Comparison of ENCODE assay signal across 10 cellular contexts in the genomic region with DNA sequence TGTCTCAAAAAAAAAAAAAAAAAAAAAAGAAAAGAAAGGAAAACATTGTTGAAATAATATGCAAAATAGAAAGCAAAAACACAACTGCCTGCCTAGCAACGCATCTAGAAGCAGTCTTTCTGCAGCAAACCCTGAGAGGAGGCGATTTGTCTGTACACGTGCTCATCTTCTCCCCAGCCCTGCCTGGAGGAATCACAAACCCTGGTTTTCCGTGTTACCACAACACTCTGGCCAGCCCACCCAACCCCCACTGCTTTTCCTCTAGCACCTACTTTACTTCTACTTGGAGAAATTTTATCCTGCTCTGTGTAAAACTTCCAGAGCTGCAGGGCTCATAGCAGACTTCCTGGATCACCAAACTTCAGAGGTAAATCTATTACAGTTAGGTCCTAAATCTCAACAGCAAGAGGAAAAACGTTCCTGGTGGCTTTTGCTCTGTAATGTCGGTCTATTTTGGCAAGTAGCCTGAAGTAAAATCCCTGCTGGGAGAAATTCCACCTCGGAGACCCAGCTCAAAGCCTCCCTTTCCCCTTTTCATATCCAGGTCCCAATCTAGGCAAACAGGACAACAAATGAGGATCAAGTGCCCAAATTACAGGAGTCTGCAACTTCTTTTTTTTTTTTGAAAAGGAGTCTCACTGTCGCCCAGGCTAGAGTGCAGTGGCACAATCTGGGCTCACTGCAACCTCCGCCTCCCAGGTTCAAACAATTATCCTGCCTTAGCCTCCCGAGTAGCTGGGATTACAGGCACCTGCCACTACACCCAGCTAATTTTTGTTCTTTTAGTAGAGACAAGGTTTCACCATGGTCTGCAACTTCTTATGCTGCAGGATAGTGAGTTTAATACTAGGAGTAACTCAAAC.
DNase-seq lines count a peak whose midpoint lies in the region; ATAC-seq, FAIRE-seq and TF ChIP-seq lines count a peak whose summit lies in the region.
"Had no signal": no experiment of that assay in that cellular context is flagged by ENCODE, and none has a peak within 500 bp of the region (broad histone marks: within the 10 kb centered on the region; RNA-seq: fewer than 3 reads in every experiment).

No MANE protein-coding gene starts in this region.

- no CpG with 5 or more reads among the region's 10 CpGs for WGBS in trophoblast cell (ENCODE audit: extremely low coverage, insufficient coverage, insufficient read length)

- H2AK5ac ChIP-seq in trophoblast cell (ENCODE audit: low read length), result no peak overlapping the region

- no peak for FAIRE-seq in GM12891 (lab: Jason Lieb, UNC)

- peaks cover 2% of the 10 kb centered on the region for H3K79me2 ChIP-seq in trophoblast cell (ENCODE audit: control insufficient read depth, insufficient read depth, low read length, poor library complexity)

- H3K18ac ChIP-seq in trophoblast cell (ENCODE audit: low read length), result no peak overlapping the region

- H3K4ac ChIP-seq in trophoblast cell (ENCODE audit: low read depth, low read length), result no peak overlapping the region

- no peak overlapping the region for H3K23ac ChIP-seq in trophoblast cell (ENCODE audit: low read length)

- peak overlapping the region; percentile 68 for H3K9ac ChIP-seq in adipocyte (ENCODE audit: low read length)
- H3K9ac ChIP-seq in trophoblast cell (ENCODE audit: low read length), result no peak overlapping the region

- H3K4me1 ChIP-seq in adipocyte (ENCODE audit: control insufficient read depth, insufficient read depth, low read length) (peaks cover 15% of the 10 kb centered on the region), trophoblast cell (ENCODE audit: control insufficient read depth in 1 of 2, insufficient read depth in 2 of 2, low read length in 2 of 2) (peaks cover 11 to 13% of the 10 kb centered on the region in 2 experiments)

- no peak for TF ChIP-seq POLR2A in GM12891 (IDR thresholded peaks at IDR 0.05; ENCODE audit: low read depth, low read length)

- H3K4me1 Mint-ChIP-seq in stimulated activated effector memory CD8-positive, alpha-beta T cell treated with anti-CD3 and anti-CD28 coated beads, Interleukin-12 subunit alpha, Interleukin-12 subunit beta, amount 100 ng/mL, for 72 hours, result no peaks in the 10 kb centered on the region

- no peaks in the 10 kb centered on the region for H3K27me3 ChIP-seq in adipocyte (replicated peaks; ENCODE audit: control insufficient read depth, insufficient read depth, low read length)
- no peaks in the 10 kb centered on the region for H3K27me3 ChIP-seq in trophoblast cell (ENCODE audit: insufficient read depth, low read length)

- H3K9me3 ChIP-seq in adipocyte (ENCODE audit: control insufficient read depth, low read length), result no peaks in the 10 kb centered on the region
- H3K9me3 ChIP-seq in trophoblast cell (ENCODE audit: insufficient read depth, low read depth, low read length), result no peaks in the 10 kb centered on the region

- H3K4me2 ChIP-seq in trophoblast cell (ENCODE audit: low read length), result peak overlapping the region; percentile 59

- no peaks in the 10 kb centered on the region for H3K36me3 Mint-ChIP-seq in stimulated activated effector memory CD8-positive, alpha-beta T cell treated with anti-CD3 and anti-CD28 coated beads, Interleukin-12 subunit alpha, Interleukin-12 subunit beta, amount 100 ng/mL, for 72 hours

- H3K9me3 Mint-ChIP-seq in stimulated activated effector memory CD8-positive, alpha-beta T cell treated with anti-CD3 and anti-CD28 coated beads, Interleukin-12 subunit alpha, Interleukin-12 subunit beta, amount 100 ng/mL, for 72 hours, result no peaks in the 10 kb centered on the region

- no peak overlapping the region for H2BK120ac ChIP-seq in trophoblast cell (ENCODE audit: insufficient read depth, low read length, poor library complexity)

- H4K8ac ChIP-seq in trophoblast cell (ENCODE audit: low read depth, low read length), result no peak overlapping the region

- peaks cover 31% of the 10 kb centered on the region for H3K36me3 ChIP-seq in adipocyte (ENCODE audit: control insufficient read depth, insufficient read depth, low read length, severe bottlenecking)
- H3K36me3 ChIP-seq in trophoblast cell (ENCODE audit: control insufficient read depth in 1 of 2, insufficient read depth in 2 of 2, low read length in 2 of 2), result peaks cover 1 to 4% of the 10 kb centered on the region in 2 experiments

- intact Hi-C loops in left ventricle myocardium superior (cut with micrococcal nuclease), result no loop called here

- H2BK5ac ChIP-seq in trophoblast cell (ENCODE audit: low read depth, low read length, poor library complexity), result no peak overlapping the region

- H3K4me3 ChIP-seq in adipocyte (ENCODE audit: low read length) (peak overlapping the region; percentile 72), trophoblast cell (ENCODE audit: low read depth, low read length) (no peak overlapping the region)

- no peak overlapping the region for H4K91ac ChIP-seq in trophoblast cell (ENCODE audit: low read depth, low read length)

- H2BK12ac ChIP-seq in trophoblast cell (ENCODE audit: low read length), result no peak overlapping the region

- no peak overlapping the region for H3K27ac Mint-ChIP-seq in stimulated activated effector memory CD8-positive, alpha-beta T cell treated with anti-CD3 and anti-CD28 coated beads, Interleukin-12 subunit alpha, Interleukin-12 subunit beta, amount 100 ng/mL, for 72 hours

- no peak overlapping the region for H3K14ac ChIP-seq in trophoblast cell (ENCODE audit: low read length)

- no peak overlapping the region for H2AFZ ChIP-seq in trophoblast cell (ENCODE audit: insufficient read depth, low read length, poor library complexity)

- H3K79me1 ChIP-seq in trophoblast cell (ENCODE audit: low read length), result peaks cover 7% of the 10 kb centered on the region

- no peak overlapping the region for H4K12ac ChIP-seq in trophoblast cell (ENCODE audit: low read depth, low read length)

- DNase-seq in ELF-1 (ENCODE audit: low read depth, low spot score) (peak; percentile 92), adipocyte (ENCODE audit: low read depth) (peak; percentile 53), left ventricle myocardium superior (peak; percentile 41), trophoblast cell (peak; percentile 16 to 47), GM12891 (ENCODE audit: insufficient read length, low spot score) (no peak), H4 (ENCODE audit: low spot score) (no peak)
- no peak for DNase-seq in stimulated activated effector memory CD8-positive, alpha-beta T cell treated with anti-CD3 and anti-CD28 coated beads, Interleukin-12 subunit alpha, Interleukin-12 subunit beta, amount 100 ng/mL, for 72 hours (ENCODE audit: low spot score in 2 of 2)
- DNase-seq: activated T-cell treated with anti-CD3 and anti-CD28 coated beads for 4 hours, KG1 had no signal

- no peak overlapping the region for H3K4me3 Mint-ChIP-seq in stimulated activated effector memory CD8-positive, alpha-beta T cell treated with anti-CD3 and anti-CD28 coated beads, Interleukin-12 subunit alpha, Interleukin-12 subunit beta, amount 100 ng/mL, for 72 hours

- ATAC-seq in left ventricle myocardium superior, result peak; percentile 71
- no peak for ATAC-seq in stimulated activated effector memory CD8-positive, alpha-beta T cell treated with anti-CD3 and anti-CD28 coated beads, Interleukin-12 subunit alpha, Interleukin-12 subunit beta, amount 100 ng/mL, for 72 hours
- ATAC-seq in GM18907 (IDR thresholded peaks at IDR 0.05; ENCODE audit: unreplicated experiment), result no peak

- H3K27ac ChIP-seq in trophoblast cell (ENCODE audit: low read depth, low read length), result peak overlapping the region; percentile 81

TF ChIP-seq in GM12891, 5 proteins besides CTCF, POLR2A, EP300 and RAD21:
- TF ChIP-seq POU2F2 (IDR thresholded peaks at IDR 0.05; ENCODE audit: low read depth, low read length), result no peak
- no peak for TF ChIP-seq TAF1 (IDR thresholded peaks at IDR 0.05; ENCODE audit: low read depth, low read length)
- no peak for TF ChIP-seq POLR2AphosphoS5 (IDR thresholded peaks at IDR 0.05; ENCODE audit: low read depth, low read length)
- TF ChIP-seq PAX5 (IDR thresholded peaks at IDR 0.05; ENCODE audit: insufficient read depth, low read length, severe bottlenecking), result no peak
- no peak for TF ChIP-seq SPI1 (IDR thresholded peaks at IDR 0.05; ENCODE audit: low read depth, low read length)

Comparison
In these comparisons a context has a peak if more than half of its experiments do, and no peak if none do; other contexts are left out.
1. DNase-seq: peak in ELF-1 (single experiment), adipocyte (single experiment), left ventricle myocardium superior (single experiment) and trophoblast cell (2 of 2); none in GM12891 (single experiment), stimulated activated effector memory CD8-positive, alpha-beta T cell treated with anti-CD3 and anti-CD28 coated beads, Interleukin-12 subunit alpha, Interleukin-12 subunit beta, amount 100 ng/mL, for 72 hours (0 of 2) and H4 (single experiment).